22 cellular contexts compared by ENCODE assay signal in genomic region chr17:38627957-38628356, GRCh38. TPM values are rescaled to one million over a fixed set of nuclear protein-coding genes. Genes with fewer than 3 reads are reported as not detected.
"Had no signal": no experiment of that assay in that cellular context is flagged by ENCODE, and none has a peak within 500 bp of the region (broad histone marks: within the 10 kb centered on the region; RNA-seq: fewer than 3 reads in every experiment).

No MANE protein-coding gene starts in this region.

- H3K36me3 ChIP-seq: colonic mucosa, esophagus muscularis mucosa, gastroesophageal sphincter, heart left ventricle, left lung, prostate gland, right atrium auricular region, sigmoid colon, tibial artery had no signal

- ATAC-seq: foreskin keratinocyte; gastroesophageal sphincter; heart left ventricle; left lung; naive thymus-derived CD8-positive, alpha-beta T cell; stimulated activated memory B cell treated with anti-CD40 and anti-IgM and Interleukin-4, amounts not matched to agents 10 μg/mL and 1 μg/mL and 100 μg/mL, for 72 hours; stimulated activated naive CD8-positive, alpha-beta T cell treated with anti-CD3 and anti-CD28 coated beads, Interleukin-15, Interleukin-2, amounts not matched to agents 100 U/mL and 50 U/mL, for 24 hours had no signal

- H3K4me1 ChIP-seq: colonic mucosa, esophagus muscularis mucosa, foreskin keratinocyte, gastroesophageal sphincter, heart left ventricle, left lung, prostate gland, right atrium auricular region, sigmoid colon, testis, tibial artery had no signal

- H3K27ac ChIP-seq: colonic mucosa, esophagus muscularis mucosa, foreskin keratinocyte, gastroesophageal sphincter, heart left ventricle, hepatocyte, left lung, prostate gland, right atrium auricular region, sigmoid colon, testis, tibial artery had no signal

- DNase-seq: colonic mucosa; effector CD8-positive, alpha-beta T cell; foreskin keratinocyte; heart left ventricle; kidney; left lung; naive thymus-derived CD8-positive, alpha-beta T cell; sigmoid colon; stimulated activated CD4-positive, alpha-beta T cell treated with anti-CD3 and anti-CD28 coated beads, Interleukin-4, amount 100 ng/mL, for 4 hours; stimulated activated naive CD8-positive, alpha-beta T cell treated with anti-CD3 and anti-CD28 coated beads, Interleukin-15, Interleukin-2, amounts not matched to agents 100 U/mL and 50 U/mL, for 24 hours; substantia nigra had no signal

- H3K4me3 ChIP-seq: colonic mucosa, esophagus muscularis mucosa, gastroesophageal sphincter, heart left ventricle, hepatocyte, left lung, prostate gland, right atrium auricular region, sigmoid colon, testis, tibial artery had no signal

- H3K9me3 ChIP-seq: colonic mucosa, esophagus muscularis mucosa, gastroesophageal sphincter, heart left ventricle, left lung, prostate gland, right atrium auricular region, sigmoid colon, testis, tibial artery had no signal

- FAIRE-seq: endothelial cell of umbilical vein, kidney, urothelium cell line had no signal

- H3K27me3 ChIP-seq: colonic mucosa, hepatocyte, right atrium auricular region, sigmoid colon, testis had no signal

- H3K79me2 ChIP-seq: hepatocyte had no signal

- H2AFZ ChIP-seq: hepatocyte had no signal

- H3K4me2 ChIP-seq: hepatocyte had no signal

RNA-seq across cellular contexts. Expression of gene SRCIN1, which starts 22.2 kb away (rescaled TPM):
- polyA plus RNA-seq: fibroblast of lung; naive thymus-derived CD8-positive, alpha-beta T cell had no signal
